Comparison of ENCODE assay signal across 1 cellular context in the genomic region with DNA sequence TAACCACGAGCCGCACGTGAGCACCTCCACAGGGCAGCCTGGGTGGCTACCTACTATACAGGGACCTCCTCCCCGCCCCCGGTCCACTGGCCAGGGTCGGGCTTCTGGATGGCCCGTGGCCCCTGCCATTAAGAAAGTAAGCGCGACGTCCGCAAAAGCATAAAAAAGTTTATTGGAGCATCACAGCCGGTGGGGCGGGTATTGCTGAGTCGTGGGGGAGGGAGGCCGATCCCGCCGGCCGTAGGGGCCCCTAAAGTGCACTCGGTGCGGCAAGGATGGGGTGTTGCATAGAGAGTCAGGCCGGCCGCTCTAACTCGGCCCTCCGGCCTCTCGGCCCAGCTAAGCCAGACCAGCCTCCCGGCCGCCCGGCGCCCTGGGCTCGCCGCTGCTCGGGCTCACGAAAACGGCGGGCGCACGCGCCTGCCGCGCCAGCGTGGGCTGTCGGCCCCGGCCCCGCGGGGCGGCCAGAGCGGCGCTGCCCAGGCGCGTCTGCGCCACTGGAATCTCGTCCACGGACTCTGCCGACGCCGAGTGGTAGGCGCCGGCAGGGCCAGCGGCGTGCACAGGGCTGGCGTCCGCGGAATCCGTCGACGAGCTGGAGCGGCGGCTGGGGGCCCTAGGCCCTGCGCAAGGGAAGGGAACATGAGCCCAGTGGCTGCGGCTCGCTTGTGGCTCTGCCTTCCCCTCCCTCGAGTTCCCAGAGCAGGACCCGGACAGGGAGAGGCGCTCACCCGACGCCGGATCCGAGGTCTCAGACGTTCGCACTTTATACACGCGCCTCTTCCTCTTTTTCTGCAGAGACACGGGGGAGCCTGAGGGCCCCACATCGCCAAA.
A peak's percentile ranks its signal among the peaks of the same experiment; 100 is the strongest.
TF ChIP-seq lines count a peak whose summit lies in the region.

No MANE protein-coding gene starts in this region.

TF ChIP-seq in endothelial cell of umbilical vein, 7 proteins besides CTCF, POLR2A, EP300 and RAD21:
- no peak for TF ChIP-seq FOS (IDR thresholded peaks at IDR 0.05; ENCODE audit: borderline replicate concordance, insufficient read depth, low read length)
- TF ChIP-seq EZH2 (IDR thresholded peaks at IDR 0.05; ENCODE audit: borderline replicate concordance, low read depth, low read length, severe bottlenecking): peak; percentile 69
- peak; percentile 17 for TF ChIP-seq POLR2AphosphoS5 (IDR thresholded peaks at IDR 0.05; ENCODE audit: insufficient read depth, low read depth, low read length)
